ENCODE assay signal across 8 cellular contexts in the genomic region with DNA sequence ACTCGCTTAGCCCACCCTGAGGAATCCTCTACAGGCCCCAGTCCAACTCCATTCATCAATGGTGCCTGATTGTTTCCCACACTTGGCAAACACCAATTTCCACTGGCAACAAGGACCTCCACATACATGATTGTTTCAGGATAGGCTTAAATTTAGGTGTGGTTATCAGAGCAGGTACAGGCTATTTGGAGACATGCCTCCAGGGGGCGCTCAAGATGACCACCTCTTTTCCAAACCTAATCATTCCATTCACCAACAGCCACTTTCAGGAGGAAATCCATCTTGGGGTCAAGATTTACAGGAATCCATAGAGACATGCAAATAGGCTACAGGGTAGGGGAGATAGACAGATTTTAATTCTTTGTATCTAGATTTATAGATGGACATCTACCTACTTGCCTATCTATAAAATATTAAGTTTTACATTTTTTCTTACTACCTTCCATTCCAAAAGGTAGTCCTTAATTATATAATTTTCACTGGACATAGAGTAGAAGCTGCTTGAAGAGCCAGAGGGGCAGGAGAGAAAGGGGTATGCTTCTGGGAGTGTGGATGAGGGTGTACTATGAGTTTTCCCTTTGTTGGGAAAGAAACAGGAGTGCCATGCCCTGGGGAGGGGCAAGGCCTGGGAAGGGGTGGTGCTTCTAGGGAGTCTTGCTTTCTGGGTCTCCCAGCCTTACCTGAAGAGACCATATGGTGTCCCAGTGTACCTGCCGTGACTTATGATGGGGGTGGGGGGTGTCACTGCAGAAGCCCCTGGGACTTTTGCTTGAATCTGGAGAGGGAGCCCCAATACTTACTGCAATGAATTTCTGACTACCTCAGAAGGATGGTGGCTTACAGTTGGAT. TPM values are rescaled to one million over a fixed set of nuclear protein-coding genes. Genes with fewer than 3 reads are reported as not detected.
DNase-seq lines count a peak whose midpoint lies in the region; ATAC-seq lines count a peak whose summit lies in the region.

No MANE protein-coding gene starts in this region.

- in situ Hi-C loops in SK-MEL-5 (cut with HindIII; ENCODE audit: low pct_unique_long_range_greater_than_20kb, low sequenced_read_pairs) = no loop called here

- DNase-seq in COLO829 (ENCODE audit: low spot score) (peak; percentile 54), SK-MEL-5 (ENCODE audit: low read depth, low spot score) (peak; percentile 65), kidney tubule cell (ENCODE audit: low spot score) (peak; percentile 33), NCI-H1436 treated with DMSO at 0.1 percent for 48 hours (lab: John Stamatoyannopoulos, UW) (no peak)

- peak; percentile 65 for ATAC-seq in GM21529 (IDR thresholded peaks at IDR 0.05; ENCODE audit: unreplicated experiment)
- no peak for ATAC-seq in HG03280 (IDR thresholded peaks at IDR 0.05; ENCODE audit: unreplicated experiment)
- no peak for ATAC-seq in GM18519 (IDR thresholded peaks at IDR 0.05; ENCODE audit: low FRiP score, unreplicated experiment)
- no peak for ATAC-seq in GM18520 (IDR thresholded peaks at IDR 0.05; ENCODE audit: unreplicated experiment)

RNA-seq across cellular contexts. Expression of a gene that starts 14.1 kb away (rescaled TPM):
- 0.11 TPM in 1 of 2 replicates, not detected in the other for total RNA-seq in SK-MEL-5 (2014; rRNA removed; shearing (Covaris generic))
- 0.11 TPM in 1 of 2 replicates, not detected in the other for polyA plus RNA-seq in SK-MEL-5 (2015; cell fraction: cytosol; rRNA removed)
- not detected in 2 replicates for polyA plus RNA-seq in SK-MEL-5 (2015; cell fraction: nucleus; rRNA removed)
